In genomic region chr9:97962575-97962974, GRCh38 we compare ENCODE assay signal across 12 cellular contexts. TPM values are rescaled to one million over a fixed set of nuclear protein-coding genes. Genes with fewer than 3 reads are reported as not detected.
"Had no signal": no experiment of that assay in that cellular context is flagged by ENCODE, and none has a peak within 500 bp of the region (broad histone marks: within the 10 kb centered on the region; RNA-seq: fewer than 3 reads in every experiment).

No MANE protein-coding gene starts in this region.

- DNase-seq: GM23248, GOT3, H7, HFFc6, IMR-90, KBM-7 had no signal

- ATAC-seq: HCT116 had no signal

- H3K27ac ChIP-seq: GM23248, KMS-11 had no signal

- H3K4me3 ChIP-seq: GM23248, HAP-1 had no signal

- H2AFZ ChIP-seq: GM23248 had no signal

- H3K36me3 ChIP-seq: HAP-1 had no signal

- H3K9me3 ChIP-seq: HAP-1 had no signal

- H3K4me2 ChIP-seq: KMS-11 had no signal

- FAIRE-seq: HTR-8/SVneo had no signal

- H3K9ac ChIP-seq: GM23248, KMS-11 had no signal

RNA-seq across cellular contexts. Expression of gene HEMGN, which starts 24.6 kb away (rescaled TPM):
- total RNA-seq: GM23248, H4, H7, HFFc6, HT-29, IMR-90 had no signal
- polyA plus RNA-seq: GM23248, IMR-90 had no signal
